26 cellular contexts compared by ENCODE assay signal in the genomic region with DNA sequence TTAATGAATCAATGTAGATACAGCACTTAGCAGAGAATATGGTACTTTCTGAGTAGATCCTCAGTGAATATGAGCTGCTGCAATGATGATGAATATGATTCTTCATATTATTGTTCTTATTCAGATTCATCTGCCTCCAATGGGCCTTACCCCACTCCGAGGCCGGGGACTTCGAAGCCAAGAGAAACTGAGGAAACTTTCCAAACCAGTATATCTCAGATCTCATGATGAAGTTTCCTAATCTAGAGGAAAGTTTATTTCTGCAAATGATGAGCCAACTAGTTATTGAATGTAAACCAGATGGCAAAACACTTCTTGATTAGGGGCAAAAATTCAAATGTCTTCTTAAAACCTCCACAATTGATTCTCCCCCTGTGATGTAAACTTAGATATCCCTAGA.
"Had no signal": no experiment of that assay in that cellular context is flagged by ENCODE, and none has a peak within 500 bp of the region (broad histone marks: within the 10 kb centered on the region; RNA-seq: fewer than 3 reads in every experiment).

No MANE protein-coding gene starts in this region.

- H3K9me3 Mint-ChIP-seq: activated CD4-positive, alpha-beta T cell treated with anti-CD3 and anti-CD28 coated beads, Interleukin-2, amount 10 ng/mL, durations not matched to agents 24 days and 14 days; activated CD8-positive, alpha-beta T cell treated with anti-CD3 and anti-CD28 coated beads for 36 hours; activated naive CD4-positive, alpha-beta T cell treated with anti-CD3 and anti-CD28 coated beads, Interleukin-2, amount 50 U/mL, for 24 hours; activated naive CD8-positive, alpha-beta T cell treated with anti-CD3 and anti-CD28 coated beads, Interleukin-2, amount 50 U/mL, for 24 hours; activated T-helper 1 cell treated with anti-CD3 and anti-CD28 coated beads, Interleukin-12 subunit alpha, Interleukin-12 subunit beta, Interleukin-2, Interleukin-4 antibody, amounts not matched to agents 30 ng/mL and 10 ng/mL and 1 ng/mL, durations not matched to agents 14 hours and 24 hours and 36 hours; T-helper 2 cell treated with Interferon-gamma antibody and Interleukin-4, amounts not matched to agents 5 μg/mL and 100 μg/mL, for 36 hours had no signal

- ATAC-seq: activated CD8-positive, alpha-beta T cell treated with anti-CD3 and anti-CD28 coated beads for 36 hours; activated naive CD8-positive, alpha-beta T cell treated with anti-CD3 and anti-CD28 coated beads, Interleukin-2, amount 50 U/mL, for 24 hours; Panc1 had no signal

- H3K9ac ChIP-seq: KMS-11 had no signal

- H3K27me3 Mint-ChIP-seq: activated CD4-positive, alpha-beta T cell treated with anti-CD3 and anti-CD28 coated beads, Interleukin-2, amount 10 ng/mL, durations not matched to agents 24 days and 14 days; activated CD8-positive, alpha-beta T cell treated with anti-CD3 and anti-CD28 coated beads for 36 hours; activated naive CD4-positive, alpha-beta T cell treated with anti-CD3 and anti-CD28 coated beads, Interleukin-2, amount 50 U/mL, for 24 hours; activated naive CD8-positive, alpha-beta T cell treated with anti-CD3 and anti-CD28 coated beads, Interleukin-2, amount 50 U/mL, for 24 hours had no signal

- H3K9me3 ChIP-seq: SJCRH30 had no signal

- H3K27ac Mint-ChIP-seq: activated CD4-positive, alpha-beta T cell treated with anti-CD3 and anti-CD28 coated beads, Interleukin-2, amount 10 ng/mL, durations not matched to agents 24 days and 14 days; activated naive CD8-positive, alpha-beta T cell treated with anti-CD3 and anti-CD28 coated beads, Interleukin-2, amount 50 U/mL, for 24 hours; activated T-helper 1 cell treated with anti-CD3 and anti-CD28 coated beads, Interleukin-12 subunit alpha, Interleukin-12 subunit beta, Interleukin-2, Interleukin-4 antibody, amounts not matched to agents 30 ng/mL and 10 ng/mL and 1 ng/mL, durations not matched to agents 14 hours and 24 hours and 36 hours; T-helper 2 cell treated with Interferon-gamma antibody and Interleukin-4, amounts not matched to agents 5 μg/mL and 100 μg/mL, for 36 hours had no signal

- H3K4me3 ChIP-seq: SJCRH30, SK-N-MC had no signal

- H3K27ac ChIP-seq: brain microvascular endothelial cell, KMS-11, SJCRH30, SK-N-MC had no signal

- H3K4me3 Mint-ChIP-seq: activated CD4-positive, alpha-beta T cell treated with anti-CD3 and anti-CD28 coated beads, Interleukin-2, amount 10 ng/mL, durations not matched to agents 24 days and 14 days; activated CD8-positive, alpha-beta T cell treated with anti-CD3 and anti-CD28 coated beads for 36 hours; activated naive CD4-positive, alpha-beta T cell treated with anti-CD3 and anti-CD28 coated beads, Interleukin-2, amount 50 U/mL, for 24 hours; activated naive CD8-positive, alpha-beta T cell treated with anti-CD3 and anti-CD28 coated beads, Interleukin-2, amount 50 U/mL, for 24 hours; activated T-helper 1 cell treated with anti-CD3 and anti-CD28 coated beads, Interleukin-12 subunit alpha, Interleukin-12 subunit beta, Interleukin-2, Interleukin-4 antibody, amounts not matched to agents 30 ng/mL and 10 ng/mL and 1 ng/mL, durations not matched to agents 14 hours and 24 hours and 36 hours; T-helper 2 cell treated with Interferon-gamma antibody and Interleukin-4, amounts not matched to agents 5 μg/mL and 100 μg/mL, for 36 hours had no signal

- H3K4me2 ChIP-seq: KMS-11 had no signal

- H3K36me3 ChIP-seq: brain microvascular endothelial cell, SJCRH30 had no signal

- DNase-seq: activated CD4-positive, alpha-beta T cell treated with anti-CD3 and anti-CD28 coated beads, Interleukin-2, amount 10 ng/mL, durations not matched to agents 24 days and 14 days; activated CD4-positive, alpha-beta T cell treated with anti-CD3 and anti-CD28 coated beads, Interleukin-2, amount 50 U/mL, for 4 hours; activated CD8-positive, alpha-beta T cell treated with anti-CD3 and anti-CD28 coated beads for 36 hours; activated gamma-delta T cell; activated naive CD4-positive, alpha-beta T cell treated with Interleukin-2 at 50 U/mL for 16 hours; activated naive CD8-positive, alpha-beta T cell treated with anti-CD3 and anti-CD28 coated beads, Interleukin-2, amount 50 U/mL, for 24 hours; activated T-cell treated with anti-CD3 and anti-CD28 coated beads, Interleukin-2, amount 50 U/mL, for 1 hour; amniotic stem cell; aorta; brain microvascular endothelial cell; central memory CD4-positive, alpha-beta T cell; NCI-H1092 treated with DMSO at 0.1 percent for 48 hours; NCI-H1417; NCI-H187 treated with DMSO at 0.1 percent for 48 hours; NCI-H2081 treated with DMSO at 0.1 percent for 48 hours; NCI-H345; NCI-H526; NCI-H82; SHP77; SJCRH30 had no signal

- H3K4me1 ChIP-seq: SJCRH30 had no signal

- H3K27me3 ChIP-seq: brain microvascular endothelial cell, SJCRH30 had no signal
